In genomic region chr5:173299820-173300219, GRCh38 we compare ENCODE assay signal across 26 cellular contexts.
"Had no signal": no experiment of that assay in that cellular context is flagged by ENCODE, and none has a peak within 500 bp of the region (broad histone marks: within the 10 kb centered on the region; RNA-seq: fewer than 3 reads in every experiment).

No MANE protein-coding gene starts in this region.

- H3K4me1 Mint-ChIP-seq: activated T-helper 17 cell treated with anti-CD3 and anti-CD28 coated beads, Interleukin-2, amount 50 U/mL, for 72 hours had no signal

- H3K36me3 ChIP-seq: ascending aorta, breast epithelium, cardiac muscle cell, colonic mucosa, esophagus squamous epithelium, heart left ventricle had no signal

- H3K4me3 ChIP-seq: ascending aorta, breast epithelium, cardiac muscle cell, colonic mucosa, esophagus squamous epithelium, heart left ventricle had no signal

- H3K27me3 ChIP-seq: ascending aorta, breast epithelium, cardiac muscle cell, colonic mucosa had no signal

- H3K9me3 ChIP-seq: ascending aorta, breast epithelium, colonic mucosa, esophagus squamous epithelium, heart left ventricle had no signal

- H3K4me1 ChIP-seq: ascending aorta, breast epithelium, colonic mucosa had no signal

- H3K27ac ChIP-seq: ascending aorta, breast epithelium, cardiac muscle cell, colonic mucosa, epithelial cell of prostate, esophagus squamous epithelium, heart left ventricle had no signal

- H3K9me3 Mint-ChIP-seq: activated CD4-positive, alpha-beta T cell treated with anti-CD3 and anti-CD28 coated beads, Interleukin-2, amount 10 ng/mL, durations not matched to agents 7 days and 5 days; activated CD8-positive, alpha-beta T cell treated with anti-CD3 and anti-CD28 coated beads for 36 hours; activated naive CD4-positive, alpha-beta T cell treated with anti-CD3 and anti-CD28 coated beads, Interleukin-2, amount 50 U/mL, for 72 hours; activated naive CD8-positive, alpha-beta T cell treated with anti-CD3 and anti-CD28 coated beads, Interleukin-2, amount 10 ng/mL, durations not matched to agents 7 days and 5 days; activated T-cell treated with anti-CD3 and anti-CD28 coated beads, Interleukin-2, amount 50 U/mL, for 4 hours; activated T-helper 17 cell treated with anti-CD3 and anti-CD28 coated beads, Interleukin-2, amount 50 U/mL, for 72 hours; brain had no signal

- H3K36me3 Mint-ChIP-seq: activated naive CD4-positive, alpha-beta T cell treated with anti-CD3 and anti-CD28 coated beads, Interleukin-2, amount 50 U/mL, for 72 hours; activated naive CD8-positive, alpha-beta T cell treated with anti-CD3 and anti-CD28 coated beads, Interleukin-2, amount 10 ng/mL, durations not matched to agents 7 days and 5 days; brain had no signal

- DNase-seq: activated CD4-positive, alpha-beta T cell treated with anti-CD3 and anti-CD28 coated beads for 1 hour; activated CD4-positive, alpha-beta T cell treated with anti-CD3 and anti-CD28 coated beads for 4 hours; activated CD4-positive, alpha-beta T cell treated with anti-CD3 and anti-CD28 coated beads, Interleukin-2, amount 10 ng/mL, durations not matched to agents 7 days and 5 days; activated CD4-positive, alpha-beta T cell treated with anti-CD3 and anti-CD28 coated beads, Interleukin-2, amount 50 U/mL, for 4 hours; activated CD8-positive, alpha-beta memory T cell treated with anti-CD3 and anti-CD28 coated beads for 24 hours; activated CD8-positive, alpha-beta T cell treated with anti-CD3 and anti-CD28 coated beads for 36 hours; activated effector memory CD4-positive, alpha-beta T cell treated with Interleukin-2 at 50 U/mL for 16 hours; activated gamma-delta T cell treated with Interleukin-2 at 50 U/mL for 16 hours; activated naive CD4-positive, alpha-beta T cell treated with Interleukin-2 at 50 U/mL for 16 hours; activated naive CD8-positive, alpha-beta T cell treated with anti-CD3 and anti-CD28 coated beads, Interleukin-2, amount 10 ng/mL, durations not matched to agents 7 days and 5 days; activated T-cell treated with anti-CD3 and anti-CD28 coated beads, Interleukin-2, amount 50 U/mL, for 4 hours; central memory CD4-positive, alpha-beta T cell; cerebellar nuclear complex; colonic mucosa; effector CD8-positive, alpha-beta T cell; esophagus squamous epithelium; heart left ventricle; T-helper 1 cell; T-helper 2 cell had no signal

- H3K4me3 Mint-ChIP-seq: activated CD4-positive, alpha-beta T cell treated with anti-CD3 and anti-CD28 coated beads, Interleukin-2, amount 10 ng/mL, durations not matched to agents 7 days and 5 days; activated CD8-positive, alpha-beta T cell treated with anti-CD3 and anti-CD28 coated beads for 36 hours; activated naive CD8-positive, alpha-beta T cell treated with anti-CD3 and anti-CD28 coated beads, Interleukin-2, amount 10 ng/mL, durations not matched to agents 7 days and 5 days; activated T-cell treated with anti-CD3 and anti-CD28 coated beads, Interleukin-2, amount 50 U/mL, for 4 hours; activated T-helper 17 cell treated with anti-CD3 and anti-CD28 coated beads, Interleukin-2, amount 50 U/mL, for 72 hours; brain had no signal

- H3K27ac Mint-ChIP-seq: activated CD4-positive, alpha-beta T cell treated with anti-CD3 and anti-CD28 coated beads, Interleukin-2, amount 10 ng/mL, durations not matched to agents 7 days and 5 days; activated CD8-positive, alpha-beta T cell treated with anti-CD3 and anti-CD28 coated beads for 36 hours; activated naive CD8-positive, alpha-beta T cell treated with anti-CD3 and anti-CD28 coated beads, Interleukin-2, amount 10 ng/mL, durations not matched to agents 7 days and 5 days; activated T-helper 17 cell treated with anti-CD3 and anti-CD28 coated beads, Interleukin-2, amount 50 U/mL, for 72 hours had no signal
